Comparison of ENCODE assay signal across 1 cellular context in the genomic region with DNA sequence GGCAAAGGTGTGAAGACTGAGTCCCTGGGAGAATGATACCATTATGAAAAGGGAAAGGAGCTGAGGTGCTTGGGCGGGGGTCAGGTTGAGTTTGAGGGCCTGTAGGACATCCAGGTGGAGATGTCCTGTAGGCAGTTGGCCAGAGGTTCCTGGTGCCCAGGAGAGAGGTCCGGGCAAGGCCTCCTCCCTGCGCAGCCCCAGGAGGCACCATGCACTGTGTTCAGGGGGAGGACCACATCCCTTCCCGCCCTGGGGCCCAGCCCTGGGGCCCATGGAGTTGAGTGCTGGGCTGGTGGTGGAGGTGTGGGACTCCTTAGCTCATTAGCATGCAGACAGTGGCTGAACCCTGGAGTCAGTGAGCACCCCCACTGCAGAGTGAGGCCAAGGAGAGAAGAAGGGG.
TF ChIP-seq lines count a peak whose summit lies in the region.

No MANE protein-coding gene starts in this region.

TF ChIP-seq in endothelial cell of umbilical vein, 7 proteins besides CTCF, POLR2A, EP300 and RAD21 (continued from another document):
- TF ChIP-seq JUN (IDR thresholded peaks at IDR 0.05; ENCODE audit: borderline replicate concordance, insufficient read depth, insufficient read length, low read depth) (no peak), POLR2AphosphoS5 (IDR thresholded peaks at IDR 0.05; ENCODE audit: insufficient read depth, low read depth, low read length) (no peak), FOS (IDR thresholded peaks at IDR 0.05; ENCODE audit: borderline replicate concordance, insufficient read depth, low read length) (no peak), EZH2 (IDR thresholded peaks at IDR 0.05; ENCODE audit: borderline replicate concordance, low read depth, low read length, severe bottlenecking) (no peak), MYC (IDR thresholded peaks at IDR 0.05; ENCODE audit: low read depth, low read length) (no peak)
- TF ChIP-seq, protein P1, sequence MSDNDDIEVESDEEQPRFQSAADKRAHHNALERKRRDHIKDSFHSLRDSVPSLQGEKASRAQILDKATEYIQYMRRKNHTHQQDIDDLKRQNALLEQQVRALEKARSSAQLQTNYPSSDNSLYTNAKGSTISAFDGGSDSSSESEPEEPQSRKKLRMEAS (IDR thresholded peaks at IDR 0.05; ENCODE audit: insufficient read depth, insufficient read length): no peak
